In genomic region chr13:67986234-67986633, GRCh38 we compare ENCODE assay signal across 22 cellular contexts.
DNase-seq lines count a peak whose midpoint lies in the region; ATAC-seq, FAIRE-seq and TF ChIP-seq lines count a peak whose summit lies in the region.
"Had no signal": no experiment of that assay in that cellular context is flagged by ENCODE, and none has a peak within 500 bp of the region (broad histone marks: within the 10 kb centered on the region; RNA-seq: fewer than 3 reads in every experiment).

No MANE protein-coding gene starts in this region.

- H3K36me3 ChIP-seq in GM23338 (ENCODE audit: insufficient read depth) (no peaks in the 10 kb centered on the region), K562 (ENCODE audit: control insufficient read depth, insufficient read depth, low read length) (no peaks in the 10 kb centered on the region)
- H3K36me3 ChIP-seq: BLaER1 treated with 17β-estradiol and CSF1 and Interleukin-3, amounts not matched to agents 10 nM and 100 nM had no signal

- no peaks in the 10 kb centered on the region; the same call in 2 of the 3 replicates for H3K36me3 Mint-ChIP-seq in GM23338 (ENCODE audit: low read depth)
- H3K36me3 Mint-ChIP-seq in activated T-helper 17 cell treated with anti-CD3 and anti-CD28 coated beads, Interleukin-2, amount 50 U/mL, for 72 hours (ENCODE audit: low read depth), result no peaks in the 10 kb centered on the region
- no peaks in the 10 kb centered on the region for H3K36me3 Mint-ChIP-seq in chondrocyte (ENCODE audit: low read depth)
- H3K36me3 Mint-ChIP-seq: CD8-positive, alpha-beta T cell had no signal

- in situ Hi-C loops in K562 (cut with MboI), result no loop called here

- POLR2A ChIA-PET in A549 (lab: Yijun Ruan, JAX), result no interaction called here
- POLR2A ChIA-PET in K562 (lab: Yijun Ruan, JAX), result no interaction called here

- H3K79me2 ChIP-seq in GM23338 (replicated peaks; ENCODE audit: insufficient read depth) (no peaks in the 10 kb centered on the region), K562 (ENCODE audit: control insufficient read depth, insufficient read depth, low read length) (no peaks in the 10 kb centered on the region)

- 0 out of 3 replicates have a peak, but pooled peaks cover 3% of the 10 kb centered on the region for H3K9me3 Mint-ChIP-seq in GM23338
- peaks cover 5% of the 10 kb centered on the region for H3K9me3 Mint-ChIP-seq in activated T-helper 17 cell treated with anti-CD3 and anti-CD28 coated beads, Interleukin-2, amount 50 U/mL, for 72 hours
- H3K9me3 Mint-ChIP-seq in chondrocyte (ENCODE audit: low read depth), result peaks cover 3% of the 10 kb centered on the region

- H3K4me1 Mint-ChIP-seq in GM23338, result no peaks in the 10 kb centered on the region; the same call in 2 of the 3 replicates
- H3K4me1 Mint-ChIP-seq in activated T-helper 17 cell treated with anti-CD3 and anti-CD28 coated beads, Interleukin-2, amount 50 U/mL, for 72 hours, result no peaks in the 10 kb centered on the region
- H3K4me1 Mint-ChIP-seq in chondrocyte (ENCODE audit: low read depth), result peaks cover 3% of the 10 kb centered on the region
- H3K4me1 Mint-ChIP-seq: B cell had no signal

- H3K9me3 ChIP-seq in A549 (no peaks in the 10 kb centered on the region), K562 (replicated peaks; ENCODE audit: control insufficient read depth, insufficient read depth, low read depth, low read length) (no peaks in the 10 kb centered on the region)
- H3K9me3 ChIP-seq: BLaER1 treated with 17β-estradiol and CSF1 and Interleukin-3, amounts not matched to agents 10 nM and 100 nM; Caco-2 had no signal

- no peaks in the 10 kb centered on the region for H3K9me2 ChIP-seq in GM23338 (ENCODE audit: insufficient read depth)

- no peak overlapping the region for H3K4me3 Mint-ChIP-seq in GM23338
- H3K4me3 Mint-ChIP-seq in activated T-helper 17 cell treated with anti-CD3 and anti-CD28 coated beads, Interleukin-2, amount 50 U/mL, for 72 hours, result no peak overlapping the region
- H3K4me3 Mint-ChIP-seq in chondrocyte (ENCODE audit: unreplicated experiment), result no peak overlapping the region
- H3K4me3 Mint-ChIP-seq: B cell; CD4-positive, alpha-beta T cell; CD8-positive, alpha-beta T cell had no signal

- H3K27me3 Mint-ChIP-seq in GM23338 (ENCODE audit: insufficient read depth, low read depth, poor library complexity) (peaks cover 3% of the 10 kb centered on the region), chondrocyte (ENCODE audit: low read depth) (no peaks in the 10 kb centered on the region)
- H3K27me3 Mint-ChIP-seq in activated T-helper 17 cell treated with anti-CD3 and anti-CD28 coated beads, Interleukin-2, amount 50 U/mL, for 72 hours, result no peaks in the 10 kb centered on the region
- H3K27me3 Mint-ChIP-seq: B cell; CD4-positive, alpha-beta T cell had no signal

- no peak overlapping the region for H3K27ac ChIP-seq in A549
- H3K27ac ChIP-seq in GM23338 (ENCODE audit: low read depth), result no peak overlapping the region
- no peak overlapping the region for H3K27ac ChIP-seq in K562 (ENCODE audit: extremely low read depth, low read depth, low read length)
- H3K27ac ChIP-seq: BLaER1 treated with 17β-estradiol and CSF1 and Interleukin-3, amounts not matched to agents 10 nM and 100 nM; C4-2B had no signal

- 16% methylated on average over 1 of the region's 1 CpG for WGBS in A549 (ENCODE audit: missing lambda C conversion rate)
- WGBS in K562 (ENCODE audit: insufficient coverage, low coverage, missing lambda C conversion rate), result 0% methylated on average over 1 of the region's 1 CpG

- TF ChIP-seq RAD21 in A549 (conservative IDR thresholded peaks at IDR 0.05 in 1 of 2, IDR thresholded peaks at IDR 0.05 in 1 of 2) (no peak), K562 (CRISPR knock-in tag; conservative IDR thresholded peaks at IDR 0.05 in 1 of 2, IDR thresholded peaks at IDR 0.05 in 1 of 2) (no peak)

- H3K4me1 ChIP-seq in A549, result no peaks in the 10 kb centered on the region
- H3K4me1 ChIP-seq in GM23338 (ENCODE audit: insufficient read depth), result no peaks in the 10 kb centered on the region
- no peaks in the 10 kb centered on the region for H3K4me1 ChIP-seq in K562 (replicated peaks in 1 of 2; ENCODE audit: control insufficient read depth in 2 of 2, insufficient read depth in 2 of 2, low read length in 2 of 2)
- H3K4me1 ChIP-seq: BLaER1 treated with 17β-estradiol and CSF1 and Interleukin-3, amounts not matched to agents 10 nM and 100 nM; Caco-2 had no signal

- H4K20me1 ChIP-seq in GM23338 (replicated peaks; ENCODE audit: insufficient read depth), result no peaks in the 10 kb centered on the region
- H4K20me1 ChIP-seq in K562 (replicated peaks; ENCODE audit: control insufficient read depth, insufficient read depth, low read length), result no peaks in the 10 kb centered on the region
- H4K20me1 ChIP-seq: BLaER1 treated with 17β-estradiol and CSF1 and Interleukin-3, amounts not matched to agents 10 nM and 100 nM had no signal

- peak overlapping the region; percentile 64; the same call in 1 of the 2 replicates for H2AFZ ChIP-seq in GM23338
- no peak overlapping the region for H2AFZ ChIP-seq in K562 (ENCODE audit: low read depth, low read length)

- intact Hi-C loops in K562 (cut with micrococcal nuclease), result no loop called here

- DNase-seq in A549 (ENCODE audit: low read depth in 1 of 2, low spot score in 1 of 2), result no peak
- DNase-seq in GM23338 (ENCODE audit: low spot score), result no peak
- no peak for DNase-seq in K562 (ENCODE audit: extremely low read depth in 1 of 4, low spot score in 3 of 4)
- no peak for DNase-seq in chondrocyte (ENCODE audit: low spot score)
- DNase-seq: 8988T; AML-193; Caco-2; Calu3; CD4-positive, alpha-beta T cell; CD8-positive, alpha-beta T cell; DMS79 treated with DMSO at 0.1 percent for 48 hours; GF-D8 had no signal

- no peak overlapping the region for H3K4me3 ChIP-seq in A549
- no peak overlapping the region for H3K4me3 ChIP-seq in GM23338
- H3K4me3 ChIP-seq in K562, result no peak overlapping the region
- H3K4me3 ChIP-seq: BLaER1 treated with 17β-estradiol and CSF1 and Interleukin-3, amounts not matched to agents 10 nM and 100 nM had no signal

- no peak overlapping the region for H3K27ac Mint-ChIP-seq in GM23338
- no peak overlapping the region for H3K27ac Mint-ChIP-seq in activated T-helper 17 cell treated with anti-CD3 and anti-CD28 coated beads, Interleukin-2, amount 50 U/mL, for 72 hours
- no peak overlapping the region for H3K27ac Mint-ChIP-seq in chondrocyte (ENCODE audit: unreplicated experiment)
- H3K27ac Mint-ChIP-seq: B cell; CD4-positive, alpha-beta T cell; CD8-positive, alpha-beta T cell had no signal

- no peak for TF ChIP-seq EP300 in A549 (IDR thresholded peaks at IDR 0.05)
- TF ChIP-seq EP300 in K562 (IDR thresholded peaks at IDR 0.05; ENCODE audit: low read length), result no peak

- BruUV-seq in K562 (replicated peaks; lab: Mats Ljungman, UMichigan), result no TSS peak

- no peak overlapping the region for H3K9ac ChIP-seq in K562 (ENCODE audit: insufficient read depth in 1 of 2, low read depth in 2 of 2, low read length in 2 of 2)
- H3K9ac ChIP-seq: BLaER1 treated with 17β-estradiol and CSF1 and Interleukin-3, amounts not matched to agents 10 nM and 100 nM had no signal

- H3K9me1 ChIP-seq in K562 (ENCODE audit: control insufficient read depth, insufficient read depth, low read length), result no peaks in the 10 kb centered on the region

- no peak for FAIRE-seq in A549 (lab: Jason Lieb, UNC)
- FAIRE-seq in K562 (lab: Jason Lieb, UNC), result no peak
- FAIRE-seq: A204.1, D721Med, G401.6, GM12891, GM19239 had no signal

- TF ChIP-seq CTCF in A549 (IDR thresholded peaks at IDR 0.05) (no peak), GM23338 (conservative IDR thresholded peaks at IDR 0.05; ENCODE audit: low read depth in 2 of 2) (no peak), K562 (IDR thresholded peaks at IDR 0.05 in 2 of 3, conservative IDR thresholded peaks at IDR 0.05 in 1 of 3; ENCODE audit: insufficient read depth in 2 of 3, low read depth in 1 of 3, low read length in 3 of 3) (no peak), chondrocyte (IDR thresholded peaks at IDR 0.05) (no peak)

- no peaks in the 10 kb centered on the region for H3F3A ChIP-seq in GM23338 (replicated peaks; ENCODE audit: low read depth)

- no peaks in the 10 kb centered on the region for H3K27me3 ChIP-seq in GM23338 (ENCODE audit: insufficient read depth)
- H3K27me3 ChIP-seq in K562 (ENCODE audit: control insufficient read depth in 2 of 2, insufficient read depth in 2 of 2, low read length in 2 of 2), result no peaks in the 10 kb centered on the region
- H3K27me3 ChIP-seq: BLaER1 treated with 17β-estradiol and CSF1 and Interleukin-3, amounts not matched to agents 10 nM and 100 nM had no signal

- no peak for ATAC-seq in A549
- no peak for ATAC-seq in GM23338
- ATAC-seq in K562, result no peak
- ATAC-seq in activated T-helper 17 cell treated with anti-CD3 and anti-CD28 coated beads, Interleukin-2, amount 50 U/mL, for 72 hours (replicated peaks), result no peak
- no peak for ATAC-seq in HG03354 (IDR thresholded peaks at IDR 0.05; ENCODE audit: poor library complexity, severe bottlenecking, unreplicated experiment)
- ATAC-seq: CD8-positive, alpha-beta T cell had no signal

- H3K4me2 ChIP-seq in A549 (no peak overlapping the region), GM23338 (no peak overlapping the region), K562 (ENCODE audit: insufficient read depth, low read length) (no peak overlapping the region)
- H3K4me2 ChIP-seq: BLaER1 treated with 17β-estradiol and CSF1 and Interleukin-3, amounts not matched to agents 10 nM and 100 nM had no signal

- TF ChIP-seq POLR2A in A549 (IDR thresholded peaks at IDR 0.05; ENCODE audit: low read length) (no peak), K562 (conservative IDR thresholded peaks at IDR 0.05) (no peak)

- CTCF ChIA-PET in A549 (lab: Yijun Ruan, JAX) (no interaction called here), K562 (lab: Yijun Ruan, JAX; ENCODE audit: low intra/inter-chr PET ratio) (no interaction called here)

TF ChIP-seq in A549, 52 proteins besides CTCF, POLR2A, EP300 and RAD21:
- TF ChIP-seq MAFK (IDR thresholded peaks at IDR 0.05; ENCODE audit: partially characterized antibody) (peak; percentile 86), HOXB5 (CRISPR knock-in tag; IDR thresholded peaks at IDR 0.05) (no peak)

TF ChIP-seq in K562, 482 proteins besides CTCF, POLR2A, EP300 and RAD21 (continues in another document):
- TF ChIP-seq, protein P1, sequence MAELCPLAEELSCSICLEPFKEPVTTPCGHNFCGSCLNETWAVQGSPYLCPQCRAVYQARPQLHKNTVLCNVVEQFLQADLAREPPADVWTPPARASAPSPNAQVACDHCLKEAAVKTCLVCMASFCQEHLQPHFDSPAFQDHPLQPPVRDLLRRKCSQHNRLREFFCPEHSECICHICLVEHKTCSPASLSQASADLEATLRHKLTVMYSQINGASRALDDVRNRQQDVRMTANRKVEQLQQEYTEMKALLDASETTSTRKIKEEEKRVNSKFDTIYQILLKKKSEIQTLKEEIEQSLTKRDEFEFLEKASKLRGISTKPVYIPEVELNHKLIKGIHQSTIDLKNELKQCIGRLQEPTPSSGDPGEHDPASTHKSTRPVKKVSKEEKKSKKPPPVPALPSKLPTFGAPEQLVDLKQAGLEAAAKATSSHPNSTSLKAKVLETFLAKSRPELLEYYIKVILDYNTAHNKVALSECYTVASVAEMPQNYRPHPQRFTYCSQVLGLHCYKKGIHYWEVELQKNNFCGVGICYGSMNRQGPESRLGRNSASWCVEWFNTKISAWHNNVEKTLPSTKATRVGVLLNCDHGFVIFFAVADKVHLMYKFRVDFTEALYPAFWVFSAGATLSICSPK (IDR thresholded peaks at IDR 0.05; ENCODE audit: borderline replicate concordance), result no peak
- peak; percentile 64 for TF ChIP-seq ZNF316 (IDR thresholded peaks at IDR 0.05)

Comparison
In these comparisons a context has a peak if more than half of its experiments do, and no peak if none do; other contexts are left out.
1. Of the 35 proteins assayed by ChIP-seq in both K562 and A549: peak only in K562: none; only in A549: none; in both: MAFK; in neither: 34.